In genomic region chr12:111404362-111405148, GRCh38 we compare ENCODE assay signal across 8 cellular contexts. TPM values are rescaled to one million over a fixed set of nuclear protein-coding genes. Genes with fewer than 3 reads are reported as not detected.
DNase-seq lines count a peak whose midpoint lies in the region; ATAC-seq and TF ChIP-seq lines count a peak whose summit lies in the region.

No MANE protein-coding gene starts in this region.

- H3K27me3 ChIP-seq in mammary epithelial cell (ENCODE audit: insufficient read depth, low read length) = no peaks in the 10 kb centered on the region

- 64% methylated on average over 14 of the region's 21 CpGs for WGBS in mammary epithelial cell (ENCODE audit: low coverage, missing lambda C conversion rate)

- peak overlapping the region in 1 of 3 experiments; percentile 75 for H3K4me3 ChIP-seq in mammary epithelial cell (replicated peaks in 1 of 3; ENCODE audit: insufficient read depth in 1 of 3, low read depth in 2 of 3, low read length in 3 of 3)

- H3K4me1 ChIP-seq in mammary epithelial cell (ENCODE audit: insufficient read depth, low read length) = peaks cover 32% of the 10 kb centered on the region

- peaks cover 37% of the 10 kb centered on the region for H3K79me2 ChIP-seq in mammary epithelial cell (ENCODE audit: insufficient read depth, low read length)

- H3K36me3 ChIP-seq in mammary epithelial cell (ENCODE audit: insufficient read depth, low read length) = no peaks in the 10 kb centered on the region

- DNase-seq in EH (ENCODE audit: low read depth) (peak; percentile 43), T-helper 17 cell (peak in 1 of 3 donors; percentile 32), mammary epithelial cell (no peak), mesothelial cell of epicardium (ENCODE audit: low spot score in 2 of 2, unreplicated experiment in 2 of 2) (no peak), HPDE6-E6E7 (ENCODE audit: extremely low spot score) (no peak), NCI-H526 treated with DMSO at 0.1 percent for 48 hours (lab: John Stamatoyannopoulos, UW) (no peak)
- DNase-seq in stimulated activated CD8-positive, alpha-beta memory T cell treated with anti-CD3 and anti-CD28 coated beads, Interleukin-7, amount 100 ng/mL, for 48 hours (ENCODE audit: extremely low read depth in 1 of 2, low read depth in 1 of 2) = peak; percentile 63 to 71

- H4K20me1 ChIP-seq in mammary epithelial cell (ENCODE audit: insufficient read depth, low read length) = no peaks in the 10 kb centered on the region

- TF ChIP-seq CTCF in mammary epithelial cell (conservative IDR thresholded peaks at IDR 0.05 in 1 of 2, IDR thresholded peaks at IDR 0.05 in 1 of 2; ENCODE audit: extremely low read depth in 1 of 2, insufficient read depth in 1 of 2, low read depth in 1 of 2, low read length in 2 of 2) = no peak
- TF ChIP-seq CTCF in mesothelial cell of epicardium (IDR thresholded peaks at IDR 0.05; ENCODE audit: unreplicated experiment) = no peak

- no peaks in the 10 kb centered on the region for H3K9me3 ChIP-seq in T-helper 17 cell (ENCODE audit: control insufficient read depth, low read length, poor library complexity, severe bottlenecking)
- no peaks in the 10 kb centered on the region for H3K9me3 ChIP-seq in mammary epithelial cell (replicated peaks; ENCODE audit: insufficient read depth, low read length)

- peak; percentile 17 for ATAC-seq in HG02763 (IDR thresholded peaks at IDR 0.05; ENCODE audit: unreplicated experiment)
- ATAC-seq in T-helper 17 cell = peak; percentile 11

- peak overlapping the region; percentile 83 for H2AFZ ChIP-seq in mammary epithelial cell (ENCODE audit: low read depth, low read length)

- BruUV-seq in mammary epithelial cell (replicated peaks; lab: Mats Ljungman, UMichigan) = no TSS peak

- H3K9ac ChIP-seq in mammary epithelial cell (ENCODE audit: insufficient read depth, low read length) = no peak overlapping the region

- dilution Hi-C loops in mammary epithelial cell (cut with HindIII; ENCODE audit: low sequenced_read_pairs) = no loop called here

- H3K9me3 Mint-ChIP-seq in mesothelial cell of epicardium = no peaks in the 10 kb centered on the region

- peak overlapping the region; percentile 75 for H3K4me2 ChIP-seq in mammary epithelial cell (ENCODE audit: insufficient read depth, low read depth, low read length)

- H3K27ac Mint-ChIP-seq in T-helper 17 cell = peak overlapping the region; percentile 97
- H3K27ac Mint-ChIP-seq in mesothelial cell of epicardium = peak overlapping the region; percentile 21

- CTCF ChIA-PET in mammary epithelial cell (lab: Charles Lee; ENCODE audit: low non-redundant PET) = no interaction called here

- H3K36me3 Mint-ChIP-seq in T-helper 17 cell (ENCODE audit: low read depth) (peaks cover 2% of the 10 kb centered on the region), mesothelial cell of epicardium (no peaks in the 10 kb centered on the region)

- H3K4me1 Mint-ChIP-seq in T-helper 17 cell (peaks cover 50% of the 10 kb centered on the region), mesothelial cell of epicardium (peaks cover 16% of the 10 kb centered on the region)

- H3K27ac ChIP-seq in mammary epithelial cell (ENCODE audit: insufficient read depth, low read depth, low read length) = no peak overlapping the region

- H3K27me3 Mint-ChIP-seq in T-helper 17 cell = no peaks in the 10 kb centered on the region
- peaks cover 40% of the 10 kb centered on the region for H3K27me3 Mint-ChIP-seq in mesothelial cell of epicardium (ENCODE audit: low read depth)

- in situ Hi-C loops in mammary epithelial cell (cut with MboI; ENCODE audit: low sequenced_read_pairs in 2 of 2) = no loop called here

- H3K4me3 Mint-ChIP-seq in T-helper 17 cell (peak overlapping the region; percentile 96), mesothelial cell of epicardium (peak overlapping the region; percentile 59)

- intact Hi-C loops in mammary epithelial cell (cut with micrococcal nuclease) = loop anchor here (5.0 kb wide), 1 partner anchor 38 kb away; no protein-coding TSS in a partner anchor

RNA-seq across cellular contexts. Expression of gene SH2B3, which starts 1.2 kb away (rescaled TPM):
- 10 to 100 TPM; 38.7 to 39.3 TPM for total RNA-seq in T-helper 17 cell
- 10 to 100 TPM; 11.7 to 15.8 TPM for total RNA-seq in mammary epithelial cell
- 18.1 TPM for polyA plus RNA-seq in mammary epithelial cell
- 20.3 TPM for polyA minus RNA-seq in mammary epithelial cell
- 1.6 to 2.1 TPM (median 1.7 TPM) in 3 replicates for total RNA-seq in mesothelial cell of epicardium

RNA-seq across cellular contexts. Expression of gene PHETA1, which starts 35.7 kb away (rescaled TPM):
- total RNA-seq in T-helper 17 cell (1 to 10 TPM; 2.1 to 2.5 TPM), mammary epithelial cell (1 to 10 TPM; 6.8 to 6.9 TPM), mesothelial cell of epicardium (13.8 to 18.2 TPM (median 16.1 TPM) in 3 replicates)
- 3.8 TPM for polyA plus RNA-seq in mammary epithelial cell
- polyA minus RNA-seq in mammary epithelial cell = 4.3 TPM

Comparison
In these comparisons a context has a peak if more than half of its experiments do, and no peak if none do; other contexts are left out.
1. DNase-seq: peak in EH (single experiment) and stimulated activated CD8-positive, alpha-beta memory T cell treated with anti-CD3 and anti-CD28 coated beads, Interleukin-7, amount 100 ng/mL, for 48 hours (2 of 2); none in mammary epithelial cell (single experiment), mesothelial cell of epicardium (0 of 2), HPDE6-E6E7 (single experiment) and NCI-H526 treated with DMSO at 0.1 percent for 48 hours (single experiment).